19 cellular contexts compared by ENCODE assay signal in genomic region chr15:52114256-52114655, GRCh38. TPM values are rescaled to one million over a fixed set of nuclear protein-coding genes. Genes with fewer than 3 reads are reported as not detected.
DNase-seq lines count a peak whose midpoint lies in the region; ATAC-seq, FAIRE-seq and TF ChIP-seq lines count a peak whose summit lies in the region.
"Had no signal": no experiment of that assay in that cellular context is flagged by ENCODE, and none has a peak within 500 bp of the region (broad histone marks: within the 10 kb centered on the region; RNA-seq: fewer than 3 reads in every experiment).

No MANE protein-coding gene starts in this region.

- TF ChIP-seq EP300 in HepG2 (IDR thresholded peaks at IDR 0.05; ENCODE audit: low read depth in 2 of 2, low read length in 2 of 2) (no peak), HepG2 (CRISPR knock-in tag; IDR thresholded peaks at IDR 0.05; ENCODE audit: borderline replicate concordance) (no peak)

- CTCF ChIA-PET in HepG2 (lab: Yijun Ruan, JAX; ENCODE audit: low intra/inter-chr PET ratio, low total read pairs), result no interaction called here

- ATAC-seq in HepG2 (no peak), GM19463 (IDR thresholded peaks at IDR 0.05; ENCODE audit: unreplicated experiment) (no peak), aorta (ENCODE audit: low FRiP score) (no peak)
- ATAC-seq in stimulated activated naive B cell treated with anti-CD40 and anti-IgM and Interleukin-4, amounts not matched to agents 10 μg/mL and 1 μg/mL and 100 μg/mL, for 72 hours (replicated peaks), result no peak

- POLR2A ChIA-PET in HepG2 (lab: Yijun Ruan, JAX), result interaction anchor here (1.0 kb wide), 2 partner anchors 23 to 65 kb away, joined by 4 to 5 read pairs; no protein-coding TSS in a partner anchor

- no peak overlapping the region; the same call in 1 of the 2 replicates for H3K9ac ChIP-seq in HepG2 (ENCODE audit: insufficient read depth, low read depth, low read length)

- in situ Hi-C loops in HepG2 (cut with HindIII; ENCODE audit: extremely low pct_ligation_motif_present, low pct_unique_long_range_greater_than_20kb), result no loop called here

- no peaks in the 10 kb centered on the region for H3K36me3 ChIP-seq in HepG2 (replicated peaks in 1 of 2; ENCODE audit: control insufficient read depth in 1 of 2, insufficient read depth in 2 of 2, low read length in 2 of 2)
- no peaks in the 10 kb centered on the region for H3K36me3 ChIP-seq in ascending aorta
- H3K36me3 ChIP-seq in aorta (ENCODE audit: control insufficient read depth in 1 of 2, insufficient read depth in 2 of 2, low read length in 1 of 2), result no peaks in the 10 kb centered on the region
- H3K36me3 ChIP-seq: BE2C, MG63 had no signal

- peak overlapping the region in 1 of 59 donors; percentile 10 for H3K4me3 ChIP-seq in dorsolateral prefrontal cortex
- no peak overlapping the region for H3K4me3 ChIP-seq in HepG2 (replicated peaks in 1 of 3; ENCODE audit: insufficient read depth in 1 of 3, low read depth in 2 of 3, low read length in 3 of 3)
- no peak overlapping the region for H3K4me3 ChIP-seq in ascending aorta
- no peak overlapping the region for H3K4me3 ChIP-seq in aorta (ENCODE audit: low read length in 2 of 2)
- H3K4me3 ChIP-seq: A549, MG63 had no signal

- peak overlapping the region in 2 of 3 donors; percentile 21 to 27 for H3K27ac Mint-ChIP-seq in IgD-negative memory B cell
- peak overlapping the region; percentile 9 for H3K27ac Mint-ChIP-seq in stimulated activated naive B cell treated with anti-CD40 and anti-IgM and Interleukin-4, amounts not matched to agents 10 μg/mL and 1 μg/mL and 100 μg/mL, for 72 hours

- H3K9me3 ChIP-seq in HepG2 (ENCODE audit: low read length) (no peaks in the 10 kb centered on the region), ascending aorta (no peaks in the 10 kb centered on the region), aorta (ENCODE audit: control insufficient read depth, low read length) (no peaks in the 10 kb centered on the region)
- H3K9me3 ChIP-seq: A549, BE2C, MG63 had no signal

- H2AFZ ChIP-seq in HepG2 (ENCODE audit: low read length), result no peak overlapping the region

- FAIRE-seq in HepG2 (lab: Jason Lieb, UNC), result no peak
- FAIRE-seq: A549, H54 had no signal

- H3K4me1 Mint-ChIP-seq in IgD-negative memory B cell, result peaks cover 11 to 14% (median 14%) of the 10 kb centered on the region in 3 donors
- H3K4me1 Mint-ChIP-seq in stimulated activated naive B cell treated with anti-CD40 and anti-IgM and Interleukin-4, amounts not matched to agents 10 μg/mL and 1 μg/mL and 100 μg/mL, for 72 hours, result peaks cover 21 to 38% of the 10 kb centered on the region in 2 donors

- no peak for TF ChIP-seq RAD21 in HepG2 (CRISPR knock-in tag; IDR thresholded peaks at IDR 0.05)

- WGBS in HepG2 (ENCODE audit: low lambda C conversion rate), result 100% methylated on average over 2 of the region's 2 CpGs
- WGBS in aorta, 2 donors, result 94 to 98% methylated on average over 2 of the region's 2 CpGs

- no peaks in the 10 kb centered on the region for H4K20me1 ChIP-seq in HepG2 (ENCODE audit: insufficient read depth, low read length)

- peaks cover 0 to 22% (median 0%) of the 10 kb centered on the region in 45 donors for H3K27me3 ChIP-seq in dorsolateral prefrontal cortex
- no peaks in the 10 kb centered on the region for H3K27me3 ChIP-seq in HepG2 (ENCODE audit: control insufficient read depth in 1 of 2, insufficient read depth in 2 of 2, low read length in 2 of 2)
- H3K27me3 ChIP-seq in ascending aorta, result no peaks in the 10 kb centered on the region
- peaks cover 0 to 3% of the 10 kb centered on the region in 2 donors for H3K27me3 ChIP-seq in aorta (ENCODE audit: control insufficient read depth in 1 of 2, insufficient read depth in 2 of 2, low read length in 1 of 2)
- H3K27me3 ChIP-seq: BE2C, MG63 had no signal

- H3K9me3 Mint-ChIP-seq in IgD-negative memory B cell, result no peaks in the 10 kb centered on the region
- no peaks in the 10 kb centered on the region for H3K9me3 Mint-ChIP-seq in stimulated activated naive B cell treated with anti-CD40 and anti-IgM and Interleukin-4, amounts not matched to agents 10 μg/mL and 1 μg/mL and 100 μg/mL, for 72 hours

- no peaks in the 10 kb centered on the region for H3K79me2 ChIP-seq in HepG2 (ENCODE audit: insufficient read depth, low read length)

- H3K4me3 Mint-ChIP-seq in IgD-negative memory B cell, result peak overlapping the region in 1 of 4 donors; percentile 35
- no peak overlapping the region for H3K4me3 Mint-ChIP-seq in stimulated activated naive B cell treated with anti-CD40 and anti-IgM and Interleukin-4, amounts not matched to agents 10 μg/mL and 1 μg/mL and 100 μg/mL, for 72 hours

- H3K27ac ChIP-seq in dorsolateral prefrontal cortex (peak overlapping the region in 39 of 59 donors; percentile 3 to 79 (median 54)), HepG2 (ENCODE audit: extremely low read length, insufficient read depth, low read length) (peak overlapping the region; percentile 23), ascending aorta (no peak overlapping the region), aorta (ENCODE audit: low read depth in 1 of 2, low read length in 2 of 2) (no peak overlapping the region)
- H3K27ac ChIP-seq: A549, RWPE1 had no signal

- no peak for DNase-seq in dorsolateral prefrontal cortex
- DNase-seq in HepG2 (ENCODE audit: low spot score), result no peak
- DNase-seq in stimulated activated naive B cell treated with anti-CD40 and anti-IgM and Interleukin-4, amounts not matched to agents 10 μg/mL and 1 μg/mL and 100 μg/mL, for 72 hours, result no peak
- DNase-seq in ascending aorta (ENCODE audit: low spot score in 2 of 2), result no peak
- no peak for DNase-seq in aorta
- DNase-seq: BE2C, EL, GF-D8, Kasumi-1, NCI-H1417 treated with DMSO at 0.1 percent for 48 hours, NCI-H187, NCI-H2107, NCI-H526 treated with DMSO at 0.1 percent for 48 hours had no signal

- no peak for TF ChIP-seq POLR2A in HepG2 (IDR thresholded peaks at IDR 0.05; ENCODE audit: insufficient read depth in 1 of 2, low read depth in 2 of 2, low read length in 2 of 2)

- TF ChIP-seq CTCF in dorsolateral prefrontal cortex (IDR thresholded peaks at IDR 0.05 in 54 of 56, conservative IDR thresholded peaks at IDR 0.05 in 2 of 56; ENCODE audit: low read depth in 1 of 56, partially characterized antibody in 56 of 56) (no peak), HepG2 (CRISPR knock-in tag; IDR thresholded peaks at IDR 0.05) (no peak), ascending aorta (IDR thresholded peaks at IDR 0.05) (no peak)

- H3K4me2 ChIP-seq in HepG2 (ENCODE audit: low read depth, low read length), result no peak overlapping the region
- H3K4me2 ChIP-seq: A549 had no signal

- peaks cover 10% of the 10 kb centered on the region for H3K27me3 Mint-ChIP-seq in IgD-negative memory B cell
- peaks cover 18 to 19% of the 10 kb centered on the region in 2 donors for H3K27me3 Mint-ChIP-seq in stimulated activated naive B cell treated with anti-CD40 and anti-IgM and Interleukin-4, amounts not matched to agents 10 μg/mL and 1 μg/mL and 100 μg/mL, for 72 hours

- H3K4me1 ChIP-seq in HepG2 (ENCODE audit: insufficient read depth, low read length) (peaks cover 60% of the 10 kb centered on the region), ascending aorta (peaks cover 3% of the 10 kb centered on the region in 2 donors), aorta (ENCODE audit: control insufficient read depth in 1 of 2, insufficient read depth in 2 of 2, low read length in 2 of 2) (no peaks in the 10 kb centered on the region)

- intact Hi-C loops in dorsolateral prefrontal cortex (cut with DNase I), result loop anchor here in 1 of 2 donors (5.0 kb wide), 1 partner anchor 37 kb away; no protein-coding TSS in a partner anchor
- intact Hi-C loops in HepG2 (cut with micrococcal nuclease; ENCODE audit: unreplicated experiment), result no loop called here
- intact Hi-C loops in ascending aorta (cut with DNase I), result no loop called here
- intact Hi-C loops in aorta (cut with DNase I), result no loop called here

- H3K36me3 Mint-ChIP-seq in IgD-negative memory B cell, result no peaks in the 10 kb centered on the region
- no peaks in the 10 kb centered on the region for H3K36me3 Mint-ChIP-seq in stimulated activated naive B cell treated with anti-CD40 and anti-IgM and Interleukin-4, amounts not matched to agents 10 μg/mL and 1 μg/mL and 100 μg/mL, for 72 hours

- no TSS peak for BruUV-seq in HepG2 (replicated peaks; lab: Mats Ljungman, UMichigan)

TF ChIP-seq in HepG2, 621 proteins besides CTCF, POLR2A, EP300 and RAD21:
- TF ChIP-seq KLF15 (CRISPR knock-in tag; IDR thresholded peaks at IDR 0.05; ENCODE audit: borderline replicate concordance), result no peak
- TF ChIP-seq HNRNPUL1 (IDR thresholded peaks at IDR 0.05; ENCODE audit: low read depth, low read length), result no peak

RNA-seq across cellular contexts. Expression of gene BCL2L10, which starts 1.7 kb away (rescaled TPM):
- 0.59 TPM for polyA plus RNA-seq in IgD-negative memory B cell
- 1 to 10 TPM in 36 of 120 experiments, under 1 TPM in 55, not detected in 29; 0.28 to 3.3 (median 0.89) TPM for total RNA-seq in dorsolateral prefrontal cortex
- total RNA-seq in HepG2 (2016; rRNA removed; fragmentation: Illumina TruSeq; extraction: Trizol), result not detected in 2 replicates
- total RNA-seq in HepG2 (2016; cell fraction: cytosol; rRNA removed; fragmentation: Illumina TruSeq; extraction: Trizol; ENCODE audit: low read depth), result not detected in 2 replicates
- not detected in 2 replicates for total RNA-seq in HepG2 (2016; cell fraction: insoluble cytoplasmic fraction; rRNA removed; fragmentation: Illumina TruSeq; extraction: Trizol)
- not detected in 2 replicates for total RNA-seq in HepG2 (2016; cell fraction: membrane; rRNA removed; fragmentation: Illumina TruSeq; extraction: Trizol)
- not detected in 2 replicates for total RNA-seq in HepG2 (2016; cell fraction: nucleus; rRNA removed; fragmentation: Illumina TruSeq; extraction: Trizol)
- not detected in 2 replicates for polyA plus RNA-seq in HepG2 (2011; rRNA removed)
- polyA plus RNA-seq in HepG2 (2011; cell fraction: cytosol; rRNA removed), result not detected in 2 replicates
- polyA plus RNA-seq in HepG2 (2011; cell fraction: nucleus; rRNA removed), result not detected in 2 replicates
- polyA plus RNA-seq in HepG2 (2012), result not detected in 2 replicates
- not detected in 2 replicates for polyA plus RNA-seq in HepG2 (2016; cell fraction: cytosol; fragmentation: Illumina TruSeq; extraction: Trizol; ENCODE audit: low read depth)
- polyA plus RNA-seq in HepG2 (2016; cell fraction: insoluble cytoplasmic fraction; fragmentation: Illumina TruSeq; extraction: Trizol; ENCODE audit: low read depth), result not detected in 2 replicates
- not detected in 2 replicates for polyA plus RNA-seq in HepG2 (2016; cell fraction: membrane; fragmentation: Illumina TruSeq; extraction: Trizol; ENCODE audit: low read depth)
- not detected in 2 replicates for polyA plus RNA-seq in HepG2 (2016; cell fraction: nucleus; fragmentation: Illumina TruSeq; extraction: Trizol; ENCODE audit: insufficient read depth, low read depth)
- not detected in 2 replicates for polyA minus RNA-seq in HepG2 (2011; rRNA and poly(A)+ RNA removed; ENCODE audit: low replicate concordance)
- not detected in 2 replicates for polyA minus RNA-seq in HepG2 (2011; cell fraction: cytosol; rRNA and poly(A)+ RNA removed)
- 0.62 TPM in 1 of 2 replicates, not detected in the other for polyA minus RNA-seq in HepG2 (2011; cell fraction: nucleus; rRNA and poly(A)+ RNA removed)
- not detected for total RNA-seq in ascending aorta
- total RNA-seq in aorta, result not detected
- not detected for polyA plus RNA-seq in aorta

Comparison
In these comparisons a context has a peak if more than half of its experiments do, and no peak if none do; other contexts are left out.
1. H3K27ac ChIP-seq: peak in dorsolateral prefrontal cortex (39 of 59) and HepG2 (single experiment); none in ascending aorta (0 of 2) and aorta (0 of 2).